8 cellular contexts compared by ENCODE assay signal in the genomic region with DNA sequence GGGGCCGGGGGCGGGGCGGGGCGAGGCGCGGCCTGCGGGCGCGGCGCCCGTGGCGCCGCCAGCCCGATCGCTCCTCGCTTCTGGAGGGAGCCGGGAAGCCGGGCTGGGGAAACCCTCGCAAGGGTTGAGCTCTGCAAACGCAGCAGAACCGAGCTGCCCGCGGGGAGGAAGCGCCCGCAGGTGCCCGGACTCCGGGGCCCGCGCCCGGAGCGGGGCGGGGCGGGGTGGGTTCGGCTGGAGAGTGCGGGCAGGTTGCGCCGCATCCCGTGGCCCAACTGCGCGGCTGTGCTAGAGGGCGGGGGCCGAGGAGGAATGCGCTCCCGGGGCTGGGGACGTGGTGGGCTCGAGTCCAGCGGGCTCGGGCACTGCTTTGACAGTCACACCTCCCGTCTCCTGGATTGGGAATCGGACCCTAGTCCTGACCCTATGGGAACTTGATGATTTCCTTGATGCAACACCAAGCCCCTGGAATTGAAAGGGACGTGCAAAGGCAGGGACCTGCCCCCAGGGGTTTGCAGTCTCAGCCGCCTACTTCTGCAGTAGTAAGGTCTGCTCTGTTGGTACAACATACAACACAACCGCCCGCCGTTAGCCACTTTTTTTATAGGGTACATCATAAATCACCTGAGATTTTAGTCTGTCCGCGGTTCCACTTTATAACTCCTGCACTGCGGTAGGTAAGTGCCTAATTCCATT. TPM values are rescaled to one million over a fixed set of nuclear protein-coding genes. Genes with fewer than 3 reads are reported as not detected.
DNase-seq lines count a peak whose midpoint lies in the region; ATAC-seq, FAIRE-seq and TF ChIP-seq lines count a peak whose summit lies in the region.

No MANE protein-coding gene starts in this region.

- peaks cover 23 to 37% (median 25%) of the 10 kb centered on the region in 3 donors for H3K36me3 Mint-ChIP-seq in immature natural killer cell

- peak overlapping the region; percentile 90 to 94 (median 93) for H3K4me3 Mint-ChIP-seq in immature natural killer cell

- FAIRE-seq in bronchial epithelial cell (lab: Jason Lieb, UNC) = no peak

- TF ChIP-seq CTCF in bronchial epithelial cell (IDR thresholded peaks at IDR 0.05; ENCODE audit: insufficient read depth, low read length, severe bottlenecking) = no peak

- H3K4me3 ChIP-seq in bronchial epithelial cell (ENCODE audit: low read depth, low read length) (peak overlapping the region; percentile 68), skin epidermis (peak overlapping the region; percentile 59 to 92 (median 75))

- H3K27me3 ChIP-seq in bronchial epithelial cell (ENCODE audit: control insufficient read depth, insufficient read depth, low read length) = no peaks in the 10 kb centered on the region

- ATAC-seq in GM19438 (IDR thresholded peaks at IDR 0.05; ENCODE audit: low read depth, unreplicated experiment) = peak; percentile 50
- peak; percentile 36 for ATAC-seq in HG03520 (IDR thresholded peaks at IDR 0.05; ENCODE audit: unreplicated experiment)

- H3K27ac ChIP-seq in skin epidermis = peak overlapping the region; percentile 91 to 100 (median 99)

- DNase-seq in COLO668 (lab: John Stamatoyannopoulos, UW; ENCODE audit: unreplicated experiment) (peak; percentile 37), T-helper 22 cell (ENCODE audit: low read depth) (peak; percentile 19), bronchial epithelial cell (ENCODE audit: low read depth) (no peak), immature natural killer cell (peak; percentile 44 to 53 (median 46)), NCI-H774 (lab: John Stamatoyannopoulos, UW) (no peak)

- H3K9me3 Mint-ChIP-seq in immature natural killer cell = no peaks in the 10 kb centered on the region

- H3K4me1 Mint-ChIP-seq in immature natural killer cell = peaks cover 21 to 68% of the 10 kb centered on the region in 2 donors

- peaks cover 0 to 8% (median 3%) of the 10 kb centered on the region in 3 donors for H3K27me3 Mint-ChIP-seq in immature natural killer cell (ENCODE audit: low read depth in 3 of 3)

- peak overlapping the region; percentile 75 to 96 (median 92) for H3K27ac Mint-ChIP-seq in immature natural killer cell

- H3K36me3 ChIP-seq in bronchial epithelial cell (ENCODE audit: control insufficient read depth, insufficient read depth, low read length) = peaks cover 8% of the 10 kb centered on the region

RNA-seq across cellular contexts. Expression of a gene that starts 34.3 kb away (rescaled TPM):
- 59.0 and 61.2 TPM in 2 replicates for total RNA-seq in bronchial epithelial cell
- polyA plus RNA-seq in immature natural killer cell = 10 to 100 TPM; 31.4 to 98.7 (median 68.1) TPM

Comparison
In these comparisons a context has a peak if more than half of its experiments do, and no peak if none do; other contexts are left out.
1. DNase-seq: peak in COLO668 (single experiment), T-helper 22 cell (single experiment) and immature natural killer cell (3 of 3); none in bronchial epithelial cell (single experiment) and NCI-H774 (single experiment).